ENCODE assay signal across 17 cellular contexts in genomic region chr11:84256618-84257017, GRCh38.
DNase-seq lines count a peak whose midpoint lies in the region; ATAC-seq and TF ChIP-seq lines count a peak whose summit lies in the region.
"Had no signal": no experiment of that assay in that cellular context is flagged by ENCODE, and none has a peak within 500 bp of the region (broad histone marks: within the 10 kb centered on the region; RNA-seq: fewer than 3 reads in every experiment).

No MANE protein-coding gene starts in this region.

- intact Hi-C loops in vagina (cut with DNase I), result no loop called here

- no peak overlapping the region for H3K4me3 ChIP-seq in vagina
- H3K4me3 ChIP-seq: BLaER1 treated with 17β-estradiol and CSF1 and Interleukin-3, amounts not matched to agents 10 nM and 100 nM; GM23338 had no signal

- no peak overlapping the region for H3K27ac ChIP-seq in vagina
- H3K27ac ChIP-seq: BLaER1 treated with 17β-estradiol and CSF1 and Interleukin-3, amounts not matched to agents 10 nM and 100 nM had no signal

- DNase-seq in left lobe of liver (ENCODE audit: low spot score), result no peak
- no peak for DNase-seq in NCI-H128 (lab: John Stamatoyannopoulos, UW; ENCODE audit: unreplicated experiment)
- no peak for DNase-seq in NCI-H345 (lab: John Stamatoyannopoulos, UW)
- DNase-seq in vagina (ENCODE audit: extremely low spot score in 2 of 2), result no peak
- DNase-seq: Calu3; CD8-positive, alpha-beta T cell; DMS79 treated with DMSO at 0.1 percent for 48 hours; GF-D8; HCEC 1CT; Karpas-422; KBM-7 had no signal

- no peaks in the 10 kb centered on the region for H3K36me3 ChIP-seq in vagina
- H3K36me3 ChIP-seq: BLaER1 treated with 17β-estradiol and CSF1 and Interleukin-3, amounts not matched to agents 10 nM and 100 nM had no signal

- no peaks in the 10 kb centered on the region for H3K4me1 ChIP-seq in vagina

- H3K9me3 ChIP-seq in vagina, result no peaks in the 10 kb centered on the region
- H3K9me3 ChIP-seq: BLaER1 treated with 17β-estradiol and CSF1 and Interleukin-3, amounts not matched to agents 10 nM and 100 nM had no signal

- TF ChIP-seq POLR2A in vagina (IDR thresholded peaks at IDR 0.05), result no peak

- TF ChIP-seq CTCF in vagina (IDR thresholded peaks at IDR 0.05), result no peak

- H3K27me3 ChIP-seq in vagina, result no peaks in the 10 kb centered on the region
- H3K27me3 ChIP-seq: BLaER1 treated with 17β-estradiol and CSF1 and Interleukin-3, amounts not matched to agents 10 nM and 100 nM had no signal

- ATAC-seq in GM18868 (IDR thresholded peaks at IDR 0.05; ENCODE audit: unreplicated experiment) (peak; percentile 54), GM21723 (IDR thresholded peaks at IDR 0.05; ENCODE audit: unreplicated experiment) (peak; percentile 59), HG02884 (IDR thresholded peaks at IDR 0.05; ENCODE audit: unreplicated experiment) (peak; percentile 70), left lobe of liver (peak; percentile 54)
- ATAC-seq: CD8-positive, alpha-beta T cell; GM23338; HepG2 had no signal
